In the genomic region with DNA sequence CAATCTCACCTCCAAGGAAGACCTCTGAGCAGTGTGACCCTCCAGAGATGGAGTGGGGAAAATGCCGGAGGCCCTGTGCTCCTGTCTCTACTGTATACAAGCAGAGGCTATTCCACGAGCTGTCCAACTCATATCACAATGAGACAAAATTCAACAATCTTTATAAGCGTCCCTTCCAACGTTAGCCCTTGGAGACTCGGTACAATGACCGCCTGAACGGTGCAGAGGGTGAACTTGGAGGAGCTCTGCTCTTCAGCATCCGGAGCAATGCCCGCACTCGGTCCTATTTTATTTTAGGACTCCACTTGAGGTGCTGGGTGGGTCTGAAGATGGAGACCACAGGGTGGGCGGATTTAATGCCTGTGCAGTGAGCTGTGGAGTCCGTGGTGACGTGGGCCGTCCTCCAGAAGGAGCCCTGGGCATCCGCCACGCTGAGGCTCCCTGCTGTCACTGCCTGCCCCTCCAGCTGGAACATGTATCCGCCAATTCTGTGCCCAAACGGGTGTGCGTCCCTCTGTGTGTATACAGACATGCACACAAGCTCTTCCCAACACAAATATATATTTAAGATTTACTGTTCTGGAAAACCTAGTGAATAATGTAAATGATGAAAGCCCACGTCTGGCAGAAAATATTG, we compare ENCODE assay signal across 28 cellular contexts.
"Had no signal": no experiment of that assay in that cellular context is flagged by ENCODE, and none has a peak within 500 bp of the region (broad histone marks: within the 10 kb centered on the region; RNA-seq: fewer than 3 reads in every experiment).

No MANE protein-coding gene starts in this region.

- H3K4me1 Mint-ChIP-seq: activated CD4-positive, alpha-beta memory T cell treated with anti-CD3 and anti-CD28 coated beads, Interleukin-2, amount 10 ng/mL, durations not matched to agents 7 days and 5 days; activated CD4-positive, alpha-beta T cell treated with anti-CD3 and anti-CD28 coated beads for 36 hours; activated CD4-positive, alpha-beta T cell treated with anti-CD3 and anti-CD28 coated beads, Interleukin-2, amount 10 ng/mL, durations not matched to agents 24 days and 14 days; activated naive CD4-positive, alpha-beta T cell treated with anti-CD3 and anti-CD28 coated beads, Interleukin-2, amount 50 U/mL, for 24 hours; activated naive CD8-positive, alpha-beta T cell treated with anti-CD3 and anti-CD28 coated beads for 36 hours; activated naive CD8-positive, alpha-beta T cell treated with anti-CD3 and anti-CD28 coated beads, Interleukin-2, amount 50 U/mL, for 24 hours; central memory CD8-positive, alpha-beta T cell had no signal

- H3K27ac Mint-ChIP-seq: activated CD4-positive, alpha-beta memory T cell treated with anti-CD3 and anti-CD28 coated beads, Interleukin-2, amount 10 ng/mL, durations not matched to agents 7 days and 5 days; activated CD4-positive, alpha-beta T cell treated with anti-CD3 and anti-CD28 coated beads for 36 hours; activated CD4-positive, alpha-beta T cell treated with anti-CD3 and anti-CD28 coated beads, Interleukin-2, amount 10 ng/mL, durations not matched to agents 24 days and 14 days; activated naive CD4-positive, alpha-beta T cell treated with anti-CD3 and anti-CD28 coated beads for 36 hours; activated naive CD4-positive, alpha-beta T cell treated with anti-CD3 and anti-CD28 coated beads, Interleukin-2, amount 50 U/mL, for 24 hours; activated naive CD8-positive, alpha-beta T cell treated with anti-CD3 and anti-CD28 coated beads for 36 hours; activated naive CD8-positive, alpha-beta T cell treated with anti-CD3 and anti-CD28 coated beads, Interleukin-2, amount 50 U/mL, for 24 hours; activated T-cell treated with anti-CD3 and anti-CD28 coated beads, Interleukin-2, amount 50 U/mL, for 24 hours; dendritic cell treated with granulocyte-macrophage colony-stimulating factor and Interleukin-4, amounts not matched to agents 40 ng/mL and 50 ng/mL, for 4 days; endodermal cell had no signal

- H3K36me3 Mint-ChIP-seq: activated naive CD8-positive, alpha-beta T cell treated with anti-CD3 and anti-CD28 coated beads for 36 hours had no signal

- H3K27me3 ChIP-seq: adrenal gland, body of pancreas, breast epithelium, dorsolateral prefrontal cortex had no signal

- H3K9me3 Mint-ChIP-seq: activated CD4-positive, alpha-beta memory T cell treated with anti-CD3 and anti-CD28 coated beads, Interleukin-2, amount 10 ng/mL, durations not matched to agents 7 days and 5 days; activated CD4-positive, alpha-beta T cell treated with anti-CD3 and anti-CD28 coated beads, Interleukin-2, amount 10 ng/mL, durations not matched to agents 24 days and 14 days; activated naive CD8-positive, alpha-beta T cell treated with anti-CD3 and anti-CD28 coated beads, Interleukin-2, amount 50 U/mL, for 24 hours had no signal

- H3K9me3 ChIP-seq: adrenal gland, breast epithelium had no signal

- H3K4me3 ChIP-seq: adrenal gland, body of pancreas, breast epithelium, coronary artery, dorsolateral prefrontal cortex had no signal

- DNase-seq: activated CD4-positive, alpha-beta memory T cell treated with anti-CD3 and anti-CD28 coated beads, Interleukin-2, amount 10 ng/mL, durations not matched to agents 7 days and 5 days; activated CD4-positive, alpha-beta T cell treated with anti-CD3 and anti-CD28 coated beads for 36 hours; activated CD4-positive, alpha-beta T cell treated with anti-CD3 and anti-CD28 coated beads, Interleukin-2, amount 10 ng/mL, durations not matched to agents 24 days and 14 days; activated CD4-positive, alpha-beta T cell treated with anti-CD3 and anti-CD28 coated beads, Interleukin-2, amount 50 U/mL, for 4 hours; activated CD4-positive, CD25-positive, alpha-beta regulatory T cell; activated CD4-positive, CD25-positive, alpha-beta regulatory T cell treated with anti-CD3 and anti-CD28 coated beads, Interleukin-2, amount 50 U/mL, for 72 hours; activated CD8-positive, alpha-beta memory T cell treated with anti-CD3 and anti-CD28 coated beads, Interleukin-2, amount 50 U/mL, for 48 hours; activated effector memory CD4-positive, alpha-beta T cell treated with Interleukin-2 at 50 U/mL for 16 hours; activated naive CD4-positive, alpha-beta T cell treated with anti-CD3 and anti-CD28 coated beads for 36 hours; activated naive CD8-positive, alpha-beta T cell treated with anti-CD3 and anti-CD28 coated beads for 36 hours; activated naive CD8-positive, alpha-beta T cell treated with anti-CD3 and anti-CD28 coated beads, Interleukin-2, amount 50 U/mL, for 24 hours; activated T-cell treated with anti-CD3 and anti-CD28 coated beads for 4 hours; activated T-cell treated with anti-CD3 and anti-CD28 coated beads, Interleukin-2, amount 50 U/mL, for 24 hours; activated T-cell treated with anti-CD3 and anti-CD28 coated beads, Interleukin-2, amount 50 U/mL, for 72 hours; adrenal gland; amygdala; aorta; body of pancreas; dorsolateral prefrontal cortex; effector memory CD4-positive, alpha-beta T cell; endodermal cell; head of caudate nucleus; T-helper 2 cell had no signal

- H3K4me1 ChIP-seq: adrenal gland, body of pancreas, breast epithelium had no signal

- H3K27ac ChIP-seq: adrenal gland, body of pancreas, breast epithelium, coronary artery, dorsolateral prefrontal cortex had no signal

- H3K36me3 ChIP-seq: adrenal gland, breast epithelium had no signal

- H3K4me3 Mint-ChIP-seq: activated CD4-positive, alpha-beta memory T cell treated with anti-CD3 and anti-CD28 coated beads, Interleukin-2, amount 10 ng/mL, durations not matched to agents 7 days and 5 days; activated CD4-positive, alpha-beta T cell treated with anti-CD3 and anti-CD28 coated beads for 36 hours; activated CD4-positive, alpha-beta T cell treated with anti-CD3 and anti-CD28 coated beads, Interleukin-2, amount 10 ng/mL, durations not matched to agents 24 days and 14 days; activated naive CD4-positive, alpha-beta T cell treated with anti-CD3 and anti-CD28 coated beads for 36 hours; activated naive CD4-positive, alpha-beta T cell treated with anti-CD3 and anti-CD28 coated beads, Interleukin-2, amount 50 U/mL, for 24 hours; activated naive CD8-positive, alpha-beta T cell treated with anti-CD3 and anti-CD28 coated beads for 36 hours; activated naive CD8-positive, alpha-beta T cell treated with anti-CD3 and anti-CD28 coated beads, Interleukin-2, amount 50 U/mL, for 24 hours; activated T-cell treated with anti-CD3 and anti-CD28 coated beads, Interleukin-2, amount 50 U/mL, for 24 hours; activated T-cell treated with anti-CD3 and anti-CD28 coated beads, Interleukin-2, amount 50 U/mL, for 72 hours; central memory CD8-positive, alpha-beta T cell; dendritic cell treated with granulocyte-macrophage colony-stimulating factor and Interleukin-4, amounts not matched to agents 40 ng/mL and 50 ng/mL, for 4 days; endodermal cell had no signal
